In genomic region chr16:79327836-79328235, GRCh38 we compare ENCODE assay signal across 13 cellular contexts.
DNase-seq lines count a peak whose midpoint lies in the region; ATAC-seq and TF ChIP-seq lines count a peak whose summit lies in the region.
"Had no signal": no experiment of that assay in that cellular context is flagged by ENCODE, and none has a peak within 500 bp of the region (broad histone marks: within the 10 kb centered on the region; RNA-seq: fewer than 3 reads in every experiment).

No MANE protein-coding gene starts in this region.

- no peaks in the 10 kb centered on the region; the same call in 1 of the 2 replicates for H3K27me3 Mint-ChIP-seq in H9 (ENCODE audit: low read depth)
- peaks cover 1% of the 10 kb centered on the region for H3K27me3 Mint-ChIP-seq in dendritic cell treated with granulocyte-macrophage colony-stimulating factor and Interleukin-4, amounts not matched to agents 40 ng/mL and 50 ng/mL, for 4 days

- H2AFZ ChIP-seq in H9 (ENCODE audit: low read length) (no peak overlapping the region), parathyroid adenoma (peak overlapping the region; percentile 13)

- no peak overlapping the region for H3K23ac ChIP-seq in H9 (ENCODE audit: insufficient read length, low read depth, low read length)

- H3K4me1 Mint-ChIP-seq in H9 = peaks cover 49 to 61% of the 10 kb centered on the region in 2 experiments
- peaks cover 70% of the 10 kb centered on the region for H3K4me1 Mint-ChIP-seq in dendritic cell treated with granulocyte-macrophage colony-stimulating factor and Interleukin-4, amounts not matched to agents 40 ng/mL and 50 ng/mL, for 4 days (ENCODE audit: low read depth)

- H4K5ac ChIP-seq in H9 (ENCODE audit: insufficient read length, low read depth, low read length) = no peak overlapping the region

- H2BK5ac ChIP-seq in H9 (ENCODE audit: insufficient read length, low read length) = no peak overlapping the region

- no peak overlapping the region for H2AK5ac ChIP-seq in H9 (ENCODE audit: insufficient read length, low read length)

- H3K23me2 ChIP-seq in H9 (ENCODE audit: insufficient read length, low read depth, low read length, poor library complexity, severe bottlenecking) = no peaks in the 10 kb centered on the region

- H3K18ac ChIP-seq in H9 (ENCODE audit: insufficient read length, low read depth, low read length) = no peak overlapping the region

- no peak overlapping the region for H2BK20ac ChIP-seq in H9 (ENCODE audit: low read depth, low read length, poor library complexity, severe bottlenecking)

- no peak overlapping the region for H2BK12ac ChIP-seq in H9 (ENCODE audit: insufficient read length, low read depth, low read length)

- H4K91ac ChIP-seq in H9 (ENCODE audit: insufficient read length, low read depth, low read length) = no peak overlapping the region

- no peaks in the 10 kb centered on the region for H3K9me3 Mint-ChIP-seq in H9
- no peaks in the 10 kb centered on the region for H3K9me3 Mint-ChIP-seq in dendritic cell treated with granulocyte-macrophage colony-stimulating factor and Interleukin-4, amounts not matched to agents 40 ng/mL and 50 ng/mL, for 4 days
- H3K9me3 Mint-ChIP-seq: CD4-positive, alpha-beta T cell had no signal

- H3K56ac ChIP-seq in H9 (ENCODE audit: insufficient read length, low read depth, low read length) = no peak overlapping the region

- no peaks in the 10 kb centered on the region for H4K20me1 ChIP-seq in BLaER1 treated with 17β-estradiol and CSF1 and Interleukin-3, amounts not matched to agents 10 nM and 100 nM
- H4K20me1 ChIP-seq in H9 (ENCODE audit: control insufficient read depth, insufficient read depth, insufficient read length) = no peaks in the 10 kb centered on the region

- no peak overlapping the region for H4K8ac ChIP-seq in H9 (replicated peaks; ENCODE audit: insufficient read length, low read depth, low read length)

- no peak overlapping the region for H3K14ac ChIP-seq in H9 (ENCODE audit: insufficient read depth, low read length)

- no peak overlapping the region for H3K4ac ChIP-seq in H9 (ENCODE audit: low read depth, low read length)

- H3K36me3 ChIP-seq in BLaER1 treated with 17β-estradiol and CSF1 and Interleukin-3, amounts not matched to agents 10 nM and 100 nM = no peaks in the 10 kb centered on the region
- no peaks in the 10 kb centered on the region for H3K36me3 ChIP-seq in parathyroid adenoma (ENCODE audit: control insufficient read depth, insufficient read depth, low read length)
- H3K36me3 ChIP-seq in lower lobe of right lung = no peaks in the 10 kb centered on the region

- H3K4me2 ChIP-seq in BLaER1 treated with 17β-estradiol and CSF1 and Interleukin-3, amounts not matched to agents 10 nM and 100 nM = peak overlapping the region in 9 of 11 experiments; percentile 59 to 92 (median 87); a peak in 18 of 22 replicates
- H3K4me2 ChIP-seq in H9 (ENCODE audit: insufficient read depth, insufficient read length, low read length) = peak overlapping the region; percentile 6
- H3K4me2 ChIP-seq in parathyroid adenoma (ENCODE audit: low read length) = no peak overlapping the region

- no peaks in the 10 kb centered on the region for H3K79me1 ChIP-seq in H9 (ENCODE audit: insufficient read depth, low read depth, low read length, poor library complexity, severe bottlenecking)

- ATAC-seq in lower lobe of right lung (no peak), HG02763 (IDR thresholded peaks at IDR 0.05; ENCODE audit: unreplicated experiment) (no peak)
- ATAC-seq: HCT116 had no signal

- peaks cover 14 to 92% (median 57%) of the 10 kb centered on the region in 10 experiments for H3K4me1 ChIP-seq in BLaER1 treated with 17β-estradiol and CSF1 and Interleukin-3, amounts not matched to agents 10 nM and 100 nM
- H3K4me1 ChIP-seq in H9 (ENCODE audit: insufficient read depth, low read length) (peaks cover 12% of the 10 kb centered on the region), parathyroid adenoma (peaks cover 16% of the 10 kb centered on the region), lower lobe of right lung (peaks cover 12% of the 10 kb centered on the region)

- no peaks in the 10 kb centered on the region for H3K27me3 ChIP-seq in BLaER1 treated with 17β-estradiol and CSF1 and Interleukin-3, amounts not matched to agents 10 nM and 100 nM
- H3K27me3 ChIP-seq in H9 (ENCODE audit: insufficient read depth, low read length) (no peaks in the 10 kb centered on the region), parathyroid adenoma (ENCODE audit: control insufficient read depth, insufficient read depth, low read length) (no peaks in the 10 kb centered on the region), lower lobe of right lung (ENCODE audit: low read depth) (peaks cover 4% of the 10 kb centered on the region)

- peak overlapping the region in 10 of 11 experiments; percentile 62 to 94 (median 86); a peak in 18 of 22 replicates for H3K27ac ChIP-seq in BLaER1 treated with 17β-estradiol and CSF1 and Interleukin-3, amounts not matched to agents 10 nM and 100 nM
- H3K27ac ChIP-seq in H9 (ENCODE audit: insufficient read length, low read depth, low read length) (no peak overlapping the region), parathyroid adenoma (no peak overlapping the region), lower lobe of right lung (no peak overlapping the region)

- intact Hi-C loops in dendritic cell treated with granulocyte-macrophage colony-stimulating factor and Interleukin-4, amounts not matched to agents 40 ng/mL and 50 ng/mL, for 4 days (cut with micrococcal nuclease) = loop anchor here (2.0 to 10.0 kb wide), 4 partner anchors 66 to 273 kb away; partner anchors contain the start of gene MAF
- intact Hi-C loops in lower lobe of right lung (cut with DNase I) = no loop called here

- H2BK15ac ChIP-seq in H9 (ENCODE audit: low read depth, low read length) = no peak overlapping the region

- H3K9me3 ChIP-seq in BLaER1 treated with 17β-estradiol and CSF1 and Interleukin-3, amounts not matched to agents 10 nM and 100 nM (replicated peaks in 1 of 11) = no peaks in the 10 kb centered on the region
- H3K9me3 ChIP-seq in H9 (ENCODE audit: control insufficient read depth, low read depth, low read length) (no peaks in the 10 kb centered on the region), parathyroid adenoma (ENCODE audit: control insufficient read depth, low read length) (no peaks in the 10 kb centered on the region), lower lobe of right lung (no peaks in the 10 kb centered on the region)
- H3K9me3 ChIP-seq: Caco-2 had no signal

- WGBS in H9 (ENCODE audit: extremely low coverage, insufficient read length, low lambda C conversion rate) = no CpG with 5 or more reads among the region's 4 CpGs

- TF ChIP-seq CTCF in H9 (conservative IDR thresholded peaks at IDR 0.05) = no peak
- no peak for TF ChIP-seq CTCF in parathyroid adenoma (IDR thresholded peaks at IDR 0.05)
- TF ChIP-seq CTCF in lower lobe of right lung (IDR thresholded peaks at IDR 0.05) = no peak

- H3K4me3 Mint-ChIP-seq in H9 = no peak overlapping the region
- H3K4me3 Mint-ChIP-seq in dendritic cell treated with granulocyte-macrophage colony-stimulating factor and Interleukin-4, amounts not matched to agents 40 ng/mL and 50 ng/mL, for 4 days = no peak overlapping the region
- H3K4me3 Mint-ChIP-seq: B cell; CD4-positive, alpha-beta T cell; HFFc6 had no signal

- no peak for DNase-seq in H9
- DNase-seq in lower lobe of right lung = no peak
- DNase-seq in effector CD8-positive, alpha-beta T cell (lab: John Stamatoyannopoulos, UW) = no peak
- DNase-seq: 8988T; Caco-2; CD4-positive, alpha-beta T cell; HFFc6 had no signal

- no peak overlapping the region for H3K27ac Mint-ChIP-seq in H9
- H3K27ac Mint-ChIP-seq in dendritic cell treated with granulocyte-macrophage colony-stimulating factor and Interleukin-4, amounts not matched to agents 40 ng/mL and 50 ng/mL, for 4 days = peak overlapping the region; percentile 92
- H3K27ac Mint-ChIP-seq: B cell; CD4-positive, alpha-beta T cell; HFFc6 had no signal

- H2BK120ac ChIP-seq in H9 (ENCODE audit: low read depth, low read length, poor library complexity, severe bottlenecking) = no peak overlapping the region

- H3T11ph ChIP-seq in H9 (ENCODE audit: low read length) = no peak overlapping the region

- H3K9ac ChIP-seq in BLaER1 treated with 17β-estradiol and CSF1 and Interleukin-3, amounts not matched to agents 10 nM and 100 nM = peak overlapping the region in 6 of 11 experiments; percentile 71 to 79 (median 74); a peak in 9 of 22 replicates
- H3K9ac ChIP-seq in H9 (ENCODE audit: extremely low read depth, insufficient read length, low read length) (no peak overlapping the region), parathyroid adenoma (no peak overlapping the region)

- peak overlapping the region in 2 of 10 experiments; percentile 11 to 43; a peak in 2 of 20 replicates for H3K4me3 ChIP-seq in BLaER1 treated with 17β-estradiol and CSF1 and Interleukin-3, amounts not matched to agents 10 nM and 100 nM
- H3K4me3 ChIP-seq in parathyroid adenoma (ENCODE audit: low read depth, low read length) = no peak overlapping the region
- no peak overlapping the region for H3K4me3 ChIP-seq in lower lobe of right lung

- H3K79me2 ChIP-seq in H9 (ENCODE audit: insufficient read depth, low read length) = no peaks in the 10 kb centered on the region
- H3K79me2 ChIP-seq in parathyroid adenoma = no peaks in the 10 kb centered on the region

- no peaks in the 10 kb centered on the region for H3K36me3 Mint-ChIP-seq in H9 (ENCODE audit: insufficient read depth in 1 of 3, low read depth in 3 of 3)
- no peaks in the 10 kb centered on the region for H3K36me3 Mint-ChIP-seq in dendritic cell treated with granulocyte-macrophage colony-stimulating factor and Interleukin-4, amounts not matched to agents 40 ng/mL and 50 ng/mL, for 4 days (ENCODE audit: low read depth)

Comparison
In these comparisons a context has a peak if more than half of its experiments do, and no peak if none do; other contexts are left out.
1. H3K27ac ChIP-seq: peak in BLaER1 treated with 17β-estradiol and CSF1 and Interleukin-3, amounts not matched to agents 10 nM and 100 nM (10 of 11); none in H9 (single experiment), parathyroid adenoma (single experiment) and lower lobe of right lung (single experiment).
2. H3K9ac ChIP-seq: peak in BLaER1 treated with 17β-estradiol and CSF1 and Interleukin-3, amounts not matched to agents 10 nM and 100 nM (6 of 11); none in H9 (single experiment) and parathyroid adenoma (single experiment).